19 cellular contexts compared by ENCODE assay signal in the genomic region with DNA sequence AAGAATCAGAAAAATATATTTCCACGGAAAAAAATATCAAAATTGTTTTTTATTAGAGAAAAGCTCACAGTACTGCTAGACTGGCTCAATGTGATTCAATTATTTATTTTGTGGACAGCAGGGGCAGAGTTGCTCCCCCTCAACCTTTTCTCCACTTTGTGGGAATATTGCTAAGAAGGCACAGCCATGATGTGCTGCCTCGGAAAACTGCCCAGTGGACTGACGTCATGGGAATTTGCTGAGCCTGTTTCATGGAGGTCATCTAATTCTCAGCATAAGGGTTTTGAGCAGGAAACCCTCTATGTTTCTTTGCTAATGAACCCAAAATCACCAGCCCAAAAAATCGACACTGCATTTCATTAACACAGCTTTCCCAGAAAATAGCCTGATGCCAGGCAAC.
DNase-seq lines count a peak whose midpoint lies in the region; ATAC-seq and TF ChIP-seq lines count a peak whose summit lies in the region.
"Had no signal": no experiment of that assay in that cellular context is flagged by ENCODE, and none has a peak within 500 bp of the region (broad histone marks: within the 10 kb centered on the region; RNA-seq: fewer than 3 reads in every experiment).

No MANE protein-coding gene starts in this region.

- no peak for TF ChIP-seq EP300 in SK-N-SH (IDR thresholded peaks at IDR 0.05; ENCODE audit: borderline replicate concordance in 1 of 2, low read depth in 1 of 2, low read length in 1 of 2)

- H3K36me3 ChIP-seq in SK-N-SH (replicated peaks in 1 of 2; ENCODE audit: control insufficient read depth in 1 of 2, insufficient read depth in 2 of 2, low read length in 1 of 2), result no peaks in the 10 kb centered on the region
- H3K36me3 ChIP-seq in thoracic aorta, result no peaks in the 10 kb centered on the region
- no peaks in the 10 kb centered on the region for H3K36me3 ChIP-seq in PC-9 (ENCODE audit: low read depth)
- H3K36me3 ChIP-seq: tibial nerve had no signal

- H3K9me3 ChIP-seq in SK-N-SH, result no peaks in the 10 kb centered on the region
- no peaks in the 10 kb centered on the region for H3K9me3 ChIP-seq in thoracic aorta
- H3K9me3 ChIP-seq in PC-9 (ENCODE audit: insufficient read depth, low read depth), result no peaks in the 10 kb centered on the region
- H3K9me3 ChIP-seq: tibial nerve had no signal

- no peak; the same call in 1 of the 2 replicates for TF ChIP-seq CTCF in SK-N-SH (IDR thresholded peaks at IDR 0.05)
- TF ChIP-seq CTCF in choroid plexus epithelial cell (conservative IDR thresholded peaks at IDR 0.05; ENCODE audit: low read depth, low read length), result no peak
- no peak for TF ChIP-seq CTCF in thoracic aorta (IDR thresholded peaks at IDR 0.05)
- no peak for TF ChIP-seq CTCF in PC-9 (conservative IDR thresholded peaks at IDR 0.05)

- H3F3A ChIP-seq in SK-N-SH (replicated peaks; ENCODE audit: insufficient read depth) (peaks cover 3% of the 10 kb centered on the region), PC-9 (ENCODE audit: insufficient read depth, low read depth) (no peaks in the 10 kb centered on the region)

- BruUV-seq in PC-9 (replicated peaks; lab: Mats Ljungman, UMichigan), result no TSS peak

- H3K9me2 ChIP-seq in SK-N-SH (no peaks in the 10 kb centered on the region), PC-9 (ENCODE audit: insufficient read depth) (no peaks in the 10 kb centered on the region)

- ATAC-seq in SK-N-SH treated with all-trans-retinoic acid at 6 μM for 48 hours, result peak; percentile 55
- ATAC-seq in thoracic aorta (ENCODE audit: insufficient number of reproducible peaks, low FRiP score, low read depth), result peak; percentile 64
- ATAC-seq in HG02798 (IDR thresholded peaks at IDR 0.05; ENCODE audit: poor library complexity, unreplicated experiment), result no peak
- ATAC-seq: activated CD4-positive, alpha-beta T cell treated with anti-CD3 and anti-CD28 coated beads for 36 hours; activated T-cell treated with anti-CD3 and anti-CD28 coated beads, Interleukin-2, amount 50 U/mL, for 72 hours; Panc1 had no signal

- H3K4me2 ChIP-seq in SK-N-SH (no peak overlapping the region), PC-9 (no peak overlapping the region)

- CTCF ChIA-PET in SK-N-SH (lab: Yijun Ruan, JAX) (interaction anchor here (2.3 kb wide), 1 partner anchor 9 kb away, joined by 7 read pairs; no protein-coding TSS in a partner anchor), PC-9 (lab: Charles Lee) (no interaction called here)

- no peak for TF ChIP-seq RAD21 in SK-N-SH (IDR thresholded peaks at IDR 0.05; ENCODE audit: low read length)

- no peaks in the 10 kb centered on the region for H3K27me3 ChIP-seq in SK-N-SH (ENCODE audit: insufficient read depth)
- no peaks in the 10 kb centered on the region for H3K27me3 ChIP-seq in thoracic aorta (replicated peaks; ENCODE audit: insufficient read depth)
- H3K27me3 ChIP-seq in PC-9 (ENCODE audit: insufficient read depth, low read depth), result no peaks in the 10 kb centered on the region
- H3K27me3 ChIP-seq: tibial nerve had no signal

- intact Hi-C loops in PC-9 (cut with micrococcal nuclease; ENCODE audit: unreplicated experiment), result no loop called here

- no peaks in the 10 kb centered on the region for H4K20me1 ChIP-seq in SK-N-SH (ENCODE audit: insufficient read depth)
- H4K20me1 ChIP-seq in PC-9 (ENCODE audit: insufficient read depth), result no peaks in the 10 kb centered on the region

- H2AFZ ChIP-seq in SK-N-SH (ENCODE audit: low read depth) (no peak overlapping the region), PC-9 (no peak overlapping the region; the same call in 1 of the 2 replicates)

- no peak overlapping the region for H3K4me3 ChIP-seq in SK-N-SH (ENCODE audit: low read depth in 2 of 2, low read length in 1 of 2)
- H3K4me3 ChIP-seq in choroid plexus epithelial cell (ENCODE audit: low read depth, low read length), result no peak overlapping the region
- H3K4me3 ChIP-seq in thoracic aorta, result no peak overlapping the region
- H3K4me3 ChIP-seq in PC-9, result no peak overlapping the region
- H3K4me3 ChIP-seq: lung, tibial nerve had no signal

- POLR2A ChIA-PET in SK-N-SH (lab: Yijun Ruan, JAX), result no interaction called here
- POLR2A ChIA-PET in PC-9 (lab: Charles Lee; ENCODE audit: unreplicated experiment), result no interaction called here

- H3K4me1 ChIP-seq in SK-N-SH (ENCODE audit: control insufficient read depth in 1 of 2, insufficient read depth in 2 of 2, low read depth in 1 of 2, low read length in 1 of 2) (no peaks in the 10 kb centered on the region), thoracic aorta (ENCODE audit: control insufficient read depth in 1 of 2, low read depth in 2 of 2) (no peaks in the 10 kb centered on the region), PC-9 (replicated peaks; ENCODE audit: insufficient read depth) (no peaks in the 10 kb centered on the region)

- DNase-seq in SK-N-SH, result no peak
- peak; percentile 41 for DNase-seq in choroid plexus epithelial cell (ENCODE audit: low read depth)
- peak in 32 of 51 donors; percentile 3 to 68 (median 30) for DNase-seq in hypothalamus (lab: John Stamatoyannopoulos, UW)
- no peak for DNase-seq in thoracic aorta (ENCODE audit: low spot score)
- no peak for DNase-seq in PC-9
- DNase-seq in activated CD4-positive, alpha-beta T cell treated with anti-CD3 and anti-CD28 coated beads for 4 hours, result no peak
- DNase-seq: 8988T; activated CD4-positive, alpha-beta T cell treated with anti-CD3 and anti-CD28 coated beads for 36 hours; activated T-cell treated with anti-CD3 and anti-CD28 coated beads, Interleukin-2, amount 50 U/mL, for 72 hours; amniotic stem cell; COR-L47; KG1; NCI-H1694; NCI-H524 treated with DMSO at 0.1 percent for 48 hours had no signal

- 4% methylated on average over 4 of the region's 4 CpGs for WGBS in SK-N-SH (ENCODE audit: low lambda C conversion rate)

- no peak overlapping the region for H3K27ac ChIP-seq in SK-N-SH (ENCODE audit: low read depth in 2 of 2, low read length in 1 of 2)
- no peak overlapping the region for H3K27ac ChIP-seq in thoracic aorta
- no peak overlapping the region for H3K27ac ChIP-seq in PC-9
- H3K27ac ChIP-seq: tibial nerve had no signal

- H3K79me2 ChIP-seq in SK-N-SH (ENCODE audit: insufficient read depth) (no peaks in the 10 kb centered on the region), PC-9 (ENCODE audit: low read depth) (no peaks in the 10 kb centered on the region)

- no peak overlapping the region for H3K9ac ChIP-seq in SK-N-SH

TF ChIP-seq in SK-N-SH treated with all-trans-retinoic acid at 6 μM for 48 hours, 23 proteins besides CTCF, POLR2A, EP300 and RAD21:
- no peak for TF ChIP-seq ESRRG (CRISPR knock-in tag; IDR thresholded peaks at IDR 0.05)
- no peak for TF ChIP-seq PPARA (CRISPR knock-in tag; IDR thresholded peaks at IDR 0.05; ENCODE audit: borderline replicate concordance)
- no peak for TF ChIP-seq CSDC2 (CRISPR knock-in tag; IDR thresholded peaks at IDR 0.05)
- TF ChIP-seq ZNF70 (CRISPR knock-in tag; IDR thresholded peaks at IDR 0.05), result no peak

TF ChIP-seq in SK-N-SH, 30 proteins besides CTCF, POLR2A, EP300 and RAD21:
- TF ChIP-seq NFIC (IDR thresholded peaks at IDR 0.05; ENCODE audit: borderline replicate concordance) (no peak), CHD2 (IDR thresholded peaks at IDR 0.05; ENCODE audit: low read length, partially characterized antibody) (no peak), GABPA (IDR thresholded peaks at IDR 0.05; ENCODE audit: low read depth) (no peak), ELF1 (IDR thresholded peaks at IDR 0.05) (no peak), MXI1 (IDR thresholded peaks at IDR 0.05; ENCODE audit: low read depth, low read length) (no peak)
- TF ChIP-seq, protein P1, sequence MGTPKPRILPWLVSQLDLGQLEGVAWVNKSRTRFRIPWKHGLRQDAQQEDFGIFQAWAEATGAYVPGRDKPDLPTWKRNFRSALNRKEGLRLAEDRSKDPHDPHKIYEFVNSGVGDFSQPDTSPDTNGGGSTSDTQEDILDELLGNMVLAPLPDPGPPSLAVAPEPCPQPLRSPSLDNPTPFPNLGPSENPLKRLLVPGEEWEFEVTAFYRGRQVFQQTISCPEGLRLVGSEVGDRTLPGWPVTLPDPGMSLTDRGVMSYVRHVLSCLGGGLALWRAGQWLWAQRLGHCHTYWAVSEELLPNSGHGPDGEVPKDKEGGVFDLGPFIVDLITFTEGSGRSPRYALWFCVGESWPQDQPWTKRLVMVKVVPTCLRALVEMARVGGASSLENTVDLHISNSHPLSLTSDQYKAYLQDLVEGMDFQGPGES (IDR thresholded peaks at IDR 0.05; ENCODE audit: low read depth, low read length), result no peak

Comparison
In these comparisons a context has a peak if more than half of its experiments do, and no peak if none do; other contexts are left out.
1. DNase-seq: peak in choroid plexus epithelial cell (single experiment) and hypothalamus (32 of 51); none in SK-N-SH (single experiment), thoracic aorta (single experiment), PC-9 (0 of 2) and activated CD4-positive, alpha-beta T cell treated with anti-CD3 and anti-CD28 coated beads for 4 hours (0 of 2).